Comparison of ENCODE assay signal across 22 cellular contexts in genomic region chr3:160141485-160142185, GRCh38.
"Had no signal": no experiment of that assay in that cellular context is flagged by ENCODE, and none has a peak within 500 bp of the region (broad histone marks: within the 10 kb centered on the region; RNA-seq: fewer than 3 reads in every experiment).

No MANE protein-coding gene starts in this region.

- H3K36me3 Mint-ChIP-seq: stimulated activated effector memory CD8-positive, alpha-beta T cell treated with anti-CD3 and anti-CD28 coated beads, Interleukin-12 subunit alpha, Interleukin-12 subunit beta, amount 100 ng/mL, for 72 hours had no signal

- H3K4me1 ChIP-seq: upper lobe of right lung had no signal

- H3K27ac ChIP-seq: thoracic aorta, upper lobe of right lung, VCaP had no signal

- DNase-seq: activated CD4-positive, alpha-beta T cell treated with anti-CD3 and anti-CD28 coated beads for 1 hour; activated CD8-positive, alpha-beta memory T cell treated with anti-CD3 and anti-CD28 coated beads for 24 hours; activated CD8-positive, alpha-beta memory T cell treated with anti-CD3 and anti-CD28 coated beads, Interleukin-2, amount 50 U/mL, for 48 hours; activated effector memory CD4-positive, alpha-beta T cell treated with anti-CD3 and anti-CD28 coated beads, Interleukin-2, amount 50 U/mL, for 16 hours; activated naive CD4-positive, alpha-beta T cell treated with anti-CD3 and anti-CD28 coated beads, Interleukin-2, amount 50 U/mL, for 16 hours; cerebellar nuclear complex; effector memory CD4-positive, alpha-beta T cell; foreskin melanocyte; midbrain; nephron progenitor cell; occipital lobe; posterior cingulate gyrus; retina; small intestine; stimulated activated CD4-positive, alpha-beta T cell treated with anti-CD3 and anti-CD28 coated beads, Interleukin-4, amount 100 ng/mL, for 1 hour; T-helper 17 cell; upper lobe of right lung had no signal

- H3K9me3 ChIP-seq: upper lobe of right lung had no signal

- ATAC-seq: left lobe of liver, T-helper 17 cell, upper lobe of right lung had no signal

- H3K27me3 Mint-ChIP-seq: T-helper 17 cell had no signal

- H3K27me3 ChIP-seq: upper lobe of right lung had no signal

- H3K4me3 ChIP-seq: lung, thoracic aorta, upper lobe of right lung had no signal

- H3K36me3 ChIP-seq: thoracic aorta, upper lobe of right lung had no signal

- H3K4me3 Mint-ChIP-seq: nephron progenitor cell; stimulated activated effector memory CD8-positive, alpha-beta T cell treated with anti-CD3 and anti-CD28 coated beads, Interleukin-12 subunit alpha, Interleukin-12 subunit beta, amount 100 ng/mL, for 72 hours; T-helper 17 cell had no signal

- H3K27ac Mint-ChIP-seq: nephron progenitor cell, T-helper 17 cell had no signal

- H3K4me1 Mint-ChIP-seq: nephron progenitor cell; stimulated activated effector memory CD8-positive, alpha-beta T cell treated with anti-CD3 and anti-CD28 coated beads, Interleukin-12 subunit alpha, Interleukin-12 subunit beta, amount 100 ng/mL, for 72 hours; T-helper 17 cell had no signal
